In genomic region chr10:51852297-51852696, GRCh38 we compare ENCODE assay signal across 19 cellular contexts.
"Had no signal": no experiment of that assay in that cellular context is flagged by ENCODE, and none has a peak within 500 bp of the region (broad histone marks: within the 10 kb centered on the region; RNA-seq: fewer than 3 reads in every experiment).

No MANE protein-coding gene starts in this region.

- H3K36me3 ChIP-seq: SJSA1 had no signal

- H3K27me3 ChIP-seq: SJSA1 had no signal

- FAIRE-seq: HTR-8/SVneo, RCC 7860 had no signal

- H3K4me1 ChIP-seq: SJSA1 had no signal

- H3K9me3 ChIP-seq: SJSA1 had no signal

- DNase-seq: KBM-7, NCI-H1092 treated with DMSO at 0.1 percent for 48 hours, NCI-H1436, NCI-H187, NCI-H2029, NCI-H2081 treated with DMSO at 0.1 percent for 48 hours, NCI-H2171 treated with DMSO at 0.1 percent for 48 hours, NCI-H446, NCI-H510A, NCI-H524 treated with DMSO at 0.1 percent for 48 hours, NCI-H82, Right ventricle myocardium superior, RPMI8226, SIG-M5 had no signal

- H3K4me3 ChIP-seq: SJSA1, SK-N-MC had no signal

- H3K27ac ChIP-seq: HL-60, SJSA1, SK-N-MC had no signal
